ENCODE assay signal across 1 cellular context in genomic region chr22:39003165-39003638, GRCh38.
TF ChIP-seq lines count a peak whose summit lies in the region.

No MANE protein-coding gene starts in this region.

TF ChIP-seq in GM12878, 131 proteins besides CTCF, POLR2A, EP300 and RAD21 (continued from another document and continues in another):
- TF ChIP-seq ZBTB11 (CRISPR knock-in tag; IDR thresholded peaks at IDR 0.05) (no peak), ZSCAN29 (IDR thresholded peaks at IDR 0.05) (no peak), ZNF592 (IDR thresholded peaks at IDR 0.05) (no peak), WRNIP1 (IDR thresholded peaks at IDR 0.05; ENCODE audit: borderline replicate concordance, low read depth, low read length) (no peak), SP1 (IDR thresholded peaks at IDR 0.05; ENCODE audit: low read depth, low read length) (no peak), BHLHE40 (IDR thresholded peaks at IDR 0.05; ENCODE audit: borderline replicate concordance in 1 of 2, low read depth in 2 of 2, low read length in 1 of 2) (peak in 1 of 2 experiments; percentile 57; a peak in 1 of 4 replicates), NRF1 (conservative IDR thresholded peaks at IDR 0.05; ENCODE audit: low read depth, low read length) (no peak), IKZF1 (conservative IDR thresholded peaks at IDR 0.05) (peak; percentile 70), GABPA (IDR thresholded peaks at IDR 0.05; ENCODE audit: low read depth) (no peak), SIX5 (IDR thresholded peaks at IDR 0.05; ENCODE audit: low read depth, low read length, severe bottlenecking) (no peak), PRDM15 (CRISPR knock-in tag; IDR thresholded peaks at IDR 0.05) (no peak), STAT1 (conservative IDR thresholded peaks at IDR 0.05) (no peak), CREM (IDR thresholded peaks at IDR 0.05; ENCODE audit: low read depth) (no peak), CEBPB (IDR thresholded peaks at IDR 0.05; ENCODE audit: borderline replicate concordance in 1 of 2, low read depth in 2 of 2, low read length in 2 of 2) (0 out of 4 replicates have a peak, but pooled peaks of 1 of the 2 experiments have one; percentile 1), STAT3 (IDR thresholded peaks at IDR 0.05; ENCODE audit: low read depth, low read length) (no peak), EZH2 (IDR thresholded peaks at IDR 0.05; ENCODE audit: borderline replicate concordance, control insufficient read depth, low read depth, low read length) (no peak), RFX5 (IDR thresholded peaks at IDR 0.05; ENCODE audit: low read depth, low read length) (no peak), SREBF2 (IDR thresholded peaks at IDR 0.05; ENCODE audit: low read length) (no peak), SMAD1 (IDR thresholded peaks at IDR 0.05; ENCODE audit: low read depth, partially characterized antibody) (no peak), CEBPZ (IDR thresholded peaks at IDR 0.05; ENCODE audit: low read depth, low read length) (no peak), ATF3 (IDR thresholded peaks at IDR 0.05; ENCODE audit: borderline replicate concordance, extremely low read depth, low read depth, low read length) (no peak), USF2 (IDR thresholded peaks at IDR 0.05; ENCODE audit: borderline replicate concordance, low read depth, low read length) (no peak), PAX8 (IDR thresholded peaks at IDR 0.05) (no peak), SKIL (IDR thresholded peaks at IDR 0.05; ENCODE audit: low read depth, poor library complexity, severe bottlenecking) (peak; percentile 44), POLR2AphosphoS2 (IDR thresholded peaks at IDR 0.05; ENCODE audit: low read depth, low read length) (no peak), PBX3 (IDR thresholded peaks at IDR 0.05; ENCODE audit: insufficient replicate concordance, low read depth, low read length) (no peak), RBBP5 (conservative IDR thresholded peaks at IDR 0.05) (no peak), MEF2B (IDR thresholded peaks at IDR 0.05; ENCODE audit: partially characterized antibody, poor library complexity, severe bottlenecking) (no peak), ZNF687 (IDR thresholded peaks at IDR 0.05) (no peak; the same call in 1 of the 2 replicates)
